Comparison of ENCODE assay signal across 24 cellular contexts in genomic region chr3:152688313-152688712, GRCh38.
A peak's percentile ranks its signal among the peaks of the same experiment; 100 is the strongest.
DNase-seq lines count a peak whose midpoint lies in the region; ATAC-seq and TF ChIP-seq lines count a peak whose summit lies in the region.
"Had no signal": no experiment of that assay in that cellular context is flagged by ENCODE, and none has a peak within 500 bp of the region (broad histone marks: within the 10 kb centered on the region; RNA-seq: fewer than 3 reads in every experiment).

No MANE protein-coding gene starts in this region.

- DNase-seq in EH (ENCODE audit: low read depth) (peak; percentile 30), WERI-Rb-1 (peak; percentile 43), mesenchymal stem cell (peak; percentile 40), SHP77 (lab: John Stamatoyannopoulos, UW) (no peak), dedifferentiated amniotic fluid mesenchymal stem cell (ENCODE audit: extremely low spot score) (no peak), NCI-H2029 (lab: John Stamatoyannopoulos, UW) (no peak)
- DNase-seq: activated naive CD4-positive, alpha-beta T cell treated with anti-CD3 and anti-CD28 coated beads for 36 hours; activated T-cell treated with anti-CD3 and anti-CD28 coated beads for 4 hours; anterior cingulate cortex; CD8-positive, alpha-beta memory T cell; gastrocnemius medialis; HCEC 1CT; MV-4-11; NCI-H2081 treated with DMSO at 0.1 percent for 48 hours; NCI-H774; nucleus accumbens; Peyer's patch; stimulated activated CD4-positive, alpha-beta T cell treated with anti-CD3 and anti-CD28 coated beads, Interleukin-1b, Interleukin-23, amount 100 ng/mL, for 48 hours; stimulated activated naive CD8-positive, alpha-beta T cell treated with anti-CD3 and anti-CD28 coated beads, Interleukin-15, amount 100 ng/mL, for 72 hours; SW 1271; upper lobe of right lung had no signal

- H3K14ac ChIP-seq in mesenchymal stem cell (ENCODE audit: low read length in 2 of 2), result peak overlapping the region in 1 of 2 experiments; percentile 3

- H4K91ac ChIP-seq in mesenchymal stem cell (ENCODE audit: low read length), result no peak overlapping the region

- ATAC-seq in GM18870 (IDR thresholded peaks at IDR 0.05; ENCODE audit: unreplicated experiment), result no peak
- ATAC-seq: gastrocnemius medialis; left lobe of liver; stimulated activated naive CD8-positive, alpha-beta T cell treated with anti-CD3 and anti-CD28 coated beads, Interleukin-15, amount 100 ng/mL, for 72 hours; upper lobe of right lung had no signal

- H3K27ac ChIP-seq in HUES48 (ENCODE audit: low read depth, low read length) (peak overlapping the region; percentile 42), WERI-Rb-1 (no peak overlapping the region), mesenchymal stem cell (ENCODE audit: low read length, poor library complexity, severe bottlenecking) (no peak overlapping the region)
- H3K27ac ChIP-seq: gastrocnemius medialis, Peyer's patch, upper lobe of right lung had no signal

- H3K4me3 ChIP-seq in HUES48 (ENCODE audit: low read depth, low read length) (no peak overlapping the region), WERI-Rb-1 (ENCODE audit: low read depth, low read length) (no peak overlapping the region), mesenchymal stem cell (ENCODE audit: insufficient read depth in 1 of 2, low read depth in 1 of 2, low read length in 2 of 2) (no peak overlapping the region)
- H3K4me3 ChIP-seq: gastrocnemius medialis, Peyer's patch, upper lobe of right lung had no signal

- no peak overlapping the region for H2BK5ac ChIP-seq in mesenchymal stem cell (ENCODE audit: low read depth, low read length, poor library complexity, severe bottlenecking)

- TF ChIP-seq CTCF in WERI-Rb-1 (IDR thresholded peaks at IDR 0.05; ENCODE audit: low read depth, low read length), result no peak

- no peak overlapping the region for H3K23ac ChIP-seq in mesenchymal stem cell (ENCODE audit: low read length in 2 of 2)

- H3K18ac ChIP-seq in mesenchymal stem cell (ENCODE audit: low read depth in 1 of 2, low read length in 2 of 2), result peak overlapping the region in 1 of 2 experiments; percentile 21

- H2AFZ ChIP-seq in mesenchymal stem cell (ENCODE audit: low read depth, low read length), result no peak overlapping the region

- no peak overlapping the region for H2BK12ac ChIP-seq in mesenchymal stem cell (ENCODE audit: low read length in 2 of 2)

- WGBS in mesenchymal stem cell, result 41% methylated on average over 5 of the region's 5 CpGs

- no peaks in the 10 kb centered on the region for H3K36me3 ChIP-seq in HUES48 (ENCODE audit: control insufficient read depth, insufficient read depth, low read length)
- no peaks in the 10 kb centered on the region for H3K36me3 ChIP-seq in WERI-Rb-1
- H3K36me3 ChIP-seq in mesenchymal stem cell (ENCODE audit: control insufficient read depth in 1 of 2, insufficient read depth in 2 of 2, low read depth in 1 of 2, low read length in 2 of 2), result no peaks in the 10 kb centered on the region
- H3K36me3 ChIP-seq: gastrocnemius medialis, Peyer's patch, upper lobe of right lung had no signal

- H3K27me3 ChIP-seq in HUES48 (ENCODE audit: control insufficient read depth, insufficient read depth, low read length) (no peaks in the 10 kb centered on the region), WERI-Rb-1 (ENCODE audit: insufficient read depth, low read depth, severe bottlenecking) (no peaks in the 10 kb centered on the region), mesenchymal stem cell (ENCODE audit: control insufficient read depth in 1 of 2, insufficient read depth in 1 of 2, low read length in 2 of 2) (no peaks in the 10 kb centered on the region)
- H3K27me3 ChIP-seq: gastrocnemius medialis, Peyer's patch, upper lobe of right lung had no signal

- no peak overlapping the region for H2AK5ac ChIP-seq in mesenchymal stem cell (ENCODE audit: low read length, severe bottlenecking)

- no peak overlapping the region for H3K4ac ChIP-seq in mesenchymal stem cell (ENCODE audit: low read depth in 1 of 2, low read length in 2 of 2)

- H3K9me3 ChIP-seq in HUES48 (ENCODE audit: control insufficient read depth, insufficient read depth, low read length) (no peaks in the 10 kb centered on the region), WERI-Rb-1 (ENCODE audit: severe bottlenecking) (peaks cover 6% of the 10 kb centered on the region), mesenchymal stem cell (ENCODE audit: control insufficient read depth, low read length) (peaks cover 7% of the 10 kb centered on the region)
- H3K9me3 ChIP-seq: gastrocnemius medialis, Peyer's patch had no signal

- H3K4me1 ChIP-seq in HUES48 (ENCODE audit: control insufficient read depth, insufficient read depth, low read length), result 0 out of 2 replicates have a peak, but pooled peaks cover 7% of the 10 kb centered on the region
- H3K4me1 ChIP-seq in mesenchymal stem cell (ENCODE audit: control insufficient read depth, insufficient read depth, low read depth, low read length), result peaks cover 3% of the 10 kb centered on the region
- H3K4me1 ChIP-seq: gastrocnemius medialis, Peyer's patch, upper lobe of right lung had no signal

- no peak overlapping the region for H3K9ac ChIP-seq in HUES48 (ENCODE audit: low read depth, low read length)
- no peak overlapping the region for H3K9ac ChIP-seq in mesenchymal stem cell (ENCODE audit: low read length)

- no peak overlapping the region for H2BK120ac ChIP-seq in mesenchymal stem cell (ENCODE audit: low read depth, low read length)

- H3K79me1 ChIP-seq in mesenchymal stem cell (replicated peaks; ENCODE audit: low read length, poor library complexity, severe bottlenecking), result no peaks in the 10 kb centered on the region

- no peak overlapping the region for H4K8ac ChIP-seq in mesenchymal stem cell (ENCODE audit: low read length)

- no peak overlapping the region for H2BK15ac ChIP-seq in mesenchymal stem cell (ENCODE audit: low read depth, poor library complexity, severe bottlenecking)

- H3K4me2 ChIP-seq in mesenchymal stem cell (ENCODE audit: low read length, poor library complexity, severe bottlenecking), result no peak overlapping the region

Comparison
In these comparisons a context has a peak if more than half of its experiments do, and no peak if none do; other contexts are left out.
1. DNase-seq: peak in EH (single experiment), WERI-Rb-1 (single experiment) and mesenchymal stem cell (single experiment); none in SHP77 (0 of 2), dedifferentiated amniotic fluid mesenchymal stem cell (single experiment) and NCI-H2029 (single experiment).